ENCODE assay signal across 12 cellular contexts in the genomic region with DNA sequence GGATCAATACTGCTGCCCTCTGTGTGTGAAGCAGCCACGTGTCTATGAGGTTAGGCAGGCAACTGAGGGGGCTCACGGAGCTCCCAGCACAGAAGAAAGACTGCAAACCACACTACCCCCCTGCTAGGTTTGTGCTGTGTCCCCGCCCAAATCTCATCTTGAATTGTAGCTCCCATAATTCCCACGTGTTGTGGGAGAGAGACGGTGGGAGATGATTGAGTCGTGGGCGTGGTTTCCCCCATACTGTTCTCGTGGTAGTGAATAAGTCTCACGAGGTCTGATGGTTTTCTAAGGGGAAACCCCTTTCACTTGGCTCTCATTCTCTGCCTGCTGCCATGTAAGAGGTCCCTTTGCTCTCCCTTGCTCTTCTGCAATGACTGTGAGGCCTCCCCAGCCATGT.
DNase-seq lines count a peak whose midpoint lies in the region; ATAC-seq and TF ChIP-seq lines count a peak whose summit lies in the region.
"Had no signal": no experiment of that assay in that cellular context is flagged by ENCODE, and none has a peak within 500 bp of the region (broad histone marks: within the 10 kb centered on the region; RNA-seq: fewer than 3 reads in every experiment).

No MANE protein-coding gene starts in this region.

- H4K20me1 ChIP-seq in OCI-LY1 (ENCODE audit: insufficient read depth, low read length) (no peaks in the 10 kb centered on the region), H9 (ENCODE audit: control insufficient read depth, insufficient read depth, insufficient read length) (no peaks in the 10 kb centered on the region)

- H3K4me3 Mint-ChIP-seq in H9 = no peak overlapping the region
- H3K4me3 Mint-ChIP-seq: activated B cell treated with CpG ODN at 0.5 μM for 24 hours had no signal

- no peak overlapping the region for H4K8ac ChIP-seq in H9 (replicated peaks; ENCODE audit: insufficient read length, low read depth, low read length)

- no peaks in the 10 kb centered on the region for H3K23me2 ChIP-seq in H9 (ENCODE audit: insufficient read length, low read depth, low read length, poor library complexity, severe bottlenecking)

- H3K9me2 ChIP-seq in OCI-LY1 (ENCODE audit: low read depth, low read length) = no peaks in the 10 kb centered on the region

- H3K4ac ChIP-seq in H9 (ENCODE audit: low read depth, low read length) = no peak overlapping the region

- no peak overlapping the region for H4K91ac ChIP-seq in H9 (ENCODE audit: insufficient read length, low read depth, low read length)

- no peak for ATAC-seq in HG03175 (IDR thresholded peaks at IDR 0.05; ENCODE audit: unreplicated experiment)
- ATAC-seq in GM19463 (IDR thresholded peaks at IDR 0.05; ENCODE audit: unreplicated experiment) = no peak

- no peak overlapping the region for H3K14ac ChIP-seq in H9 (ENCODE audit: insufficient read depth, low read length)

- DNase-seq in Daoy (ENCODE audit: low read depth) = peak; percentile 29
- DNase-seq in astrocyte of the spinal cord (ENCODE audit: low read depth, low spot score) = peak; percentile 40
- no peak for DNase-seq in superior temporal gyrus (ENCODE audit: extremely low spot score)
- no peak for DNase-seq in H9
- DNase-seq: activated B cell treated with CpG ODN at 0.5 μM for 24 hours, NCI-H1105, NCI-H524, substantia nigra had no signal

- H2BK12ac ChIP-seq in H9 (ENCODE audit: insufficient read length, low read depth, low read length) = no peak overlapping the region

- H3K27ac ChIP-seq in OCI-LY1 (ENCODE audit: low read depth, low read length, poor library complexity, severe bottlenecking) (no peak overlapping the region), rectal smooth muscle tissue (ENCODE audit: low read depth, low read length) (peak overlapping the region; percentile 75), H9 (ENCODE audit: insufficient read length, low read depth, low read length) (no peak overlapping the region)

- no peak overlapping the region for H3T11ph ChIP-seq in H9 (ENCODE audit: low read length)

- H2BK15ac ChIP-seq in H9 (ENCODE audit: low read depth, low read length) = no peak overlapping the region

- H3K36me3 ChIP-seq in OCI-LY1 (ENCODE audit: insufficient read depth, low read length) (no peaks in the 10 kb centered on the region), rectal smooth muscle tissue (ENCODE audit: control insufficient read depth, insufficient read depth, low read length) (peaks cover 20% of the 10 kb centered on the region)

- peaks cover 34 to 77% (median 61%) of the 10 kb centered on the region in 3 experiments for H3K36me3 Mint-ChIP-seq in H9 (ENCODE audit: insufficient read depth in 1 of 3, low read depth in 3 of 3)

- H3K9me3 Mint-ChIP-seq in H9 = no peaks in the 10 kb centered on the region
- H3K9me3 Mint-ChIP-seq: activated B cell treated with CpG ODN at 0.5 μM for 24 hours had no signal

- H3K9ac ChIP-seq in OCI-LY1 (ENCODE audit: low read length) (no peak overlapping the region), rectal smooth muscle tissue (ENCODE audit: low read length) (no peak overlapping the region), H9 (ENCODE audit: extremely low read depth, insufficient read length, low read length) (no peak overlapping the region)

- no peak overlapping the region for H3K27ac Mint-ChIP-seq in H9
- H3K27ac Mint-ChIP-seq: activated B cell treated with CpG ODN at 0.5 μM for 24 hours had no signal

- H3K9me3 ChIP-seq in OCI-LY1 (ENCODE audit: low read length) = no peaks in the 10 kb centered on the region; the same call in 1 of the 2 replicates
- H3K9me3 ChIP-seq in H9 (ENCODE audit: control insufficient read depth, low read depth, low read length) = no peaks in the 10 kb centered on the region

- no peaks in the 10 kb centered on the region for H3F3A ChIP-seq in OCI-LY1 (ENCODE audit: insufficient read depth, low read length)

- H3K27me3 Mint-ChIP-seq in H9 (ENCODE audit: low read depth) = no peaks in the 10 kb centered on the region

- H3K79me1 ChIP-seq in H9 (ENCODE audit: insufficient read depth, low read depth, low read length, poor library complexity, severe bottlenecking) = no peaks in the 10 kb centered on the region

- H3K4me2 ChIP-seq in OCI-LY1 (ENCODE audit: low read length) (peak overlapping the region; percentile 48; the same call in 1 of the 2 replicates), H9 (ENCODE audit: insufficient read depth, insufficient read length, low read length) (no peak overlapping the region)

- H4K5ac ChIP-seq in H9 (ENCODE audit: insufficient read length, low read depth, low read length) = no peak overlapping the region

- H3K4me1 ChIP-seq in OCI-LY1 (ENCODE audit: insufficient read depth, low read length, severe bottlenecking) (peaks cover 7% of the 10 kb centered on the region), rectal smooth muscle tissue (ENCODE audit: control insufficient read depth, insufficient read depth, low read length) (peaks cover 33% of the 10 kb centered on the region), H9 (ENCODE audit: insufficient read depth, low read length) (no peaks in the 10 kb centered on the region)

- H2AK5ac ChIP-seq in H9 (ENCODE audit: insufficient read length, low read length) = no peak overlapping the region

- H3K27me3 ChIP-seq in OCI-LY1 (ENCODE audit: insufficient read depth, low read length) (0 out of 2 replicates have a peak, but pooled peaks cover 9% of the 10 kb centered on the region), rectal smooth muscle tissue (ENCODE audit: control insufficient read depth, insufficient read depth, low read length) (no peaks in the 10 kb centered on the region), H9 (ENCODE audit: insufficient read depth, low read length) (no peaks in the 10 kb centered on the region)

- no peak for TF ChIP-seq CTCF in OCI-LY1 (IDR thresholded peaks at IDR 0.05; ENCODE audit: low read length)
- TF ChIP-seq CTCF in astrocyte of the spinal cord (IDR thresholded peaks at IDR 0.05; ENCODE audit: low read depth, low read length) = no peak
- no peak for TF ChIP-seq CTCF in H9 (conservative IDR thresholded peaks at IDR 0.05)

- H3K79me2 ChIP-seq in OCI-LY1 (ENCODE audit: insufficient read depth, low read length) = no peaks in the 10 kb centered on the region
- no peaks in the 10 kb centered on the region; the same call in 1 of the 2 replicates for H3K79me2 ChIP-seq in H9 (ENCODE audit: insufficient read depth, low read length)

- H3K4me3 ChIP-seq in OCI-LY1 (ENCODE audit: low read depth, low read length, poor library complexity, severe bottlenecking) = peak overlapping the region; percentile 32
- H3K4me3 ChIP-seq in astrocyte of the spinal cord (ENCODE audit: low read depth, low read length) = no peak overlapping the region
- H3K4me3 ChIP-seq in rectal smooth muscle tissue (ENCODE audit: low read length) = no peak overlapping the region

- H3K4me1 Mint-ChIP-seq in H9 = peaks cover 4 to 7% of the 10 kb centered on the region in 2 experiments; a peak in 3 of 4 replicates

- no peak overlapping the region for H2BK20ac ChIP-seq in H9 (ENCODE audit: low read depth, low read length, poor library complexity, severe bottlenecking)

- H3K56ac ChIP-seq in H9 (ENCODE audit: insufficient read length, low read depth, low read length) = no peak overlapping the region

- no CpG with 5 or more reads among the region's 9 CpGs for WGBS in H9 (ENCODE audit: extremely low coverage, insufficient read length, low lambda C conversion rate)

- in situ Hi-C loops in astrocyte of the spinal cord (cut with HindIII; ENCODE audit: low sequenced_read_pairs) = no loop called here

- H2BK5ac ChIP-seq in H9 (ENCODE audit: insufficient read length, low read length) = no peak overlapping the region

- no peak overlapping the region for H3K18ac ChIP-seq in H9 (ENCODE audit: insufficient read length, low read depth, low read length)

- H3K23ac ChIP-seq in H9 (ENCODE audit: insufficient read length, low read depth, low read length) = no peak overlapping the region

- H2AFZ ChIP-seq in OCI-LY1 (ENCODE audit: low read length) (no peak overlapping the region), H9 (ENCODE audit: low read length) (no peak overlapping the region)

- no peak overlapping the region for H2BK120ac ChIP-seq in H9 (ENCODE audit: low read depth, low read length, poor library complexity, severe bottlenecking)

Comparison
In these comparisons a context has a peak if more than half of its experiments do, and no peak if none do; other contexts are left out.
1. DNase-seq: peak in Daoy (single experiment) and astrocyte of the spinal cord (single experiment); none in superior temporal gyrus (single experiment) and H9 (single experiment).